17 cellular contexts compared by ENCODE assay signal in genomic region chr11:130369141-130369691, GRCh38. TPM values are rescaled to one million over a fixed set of nuclear protein-coding genes. Genes with fewer than 3 reads are reported as not detected.
DNase-seq lines count a peak whose midpoint lies in the region; ATAC-seq and TF ChIP-seq lines count a peak whose summit lies in the region.
"Had no signal": no experiment of that assay in that cellular context is flagged by ENCODE, and none has a peak within 500 bp of the region (broad histone marks: within the 10 kb centered on the region; RNA-seq: fewer than 3 reads in every experiment).

No MANE protein-coding gene starts in this region.

- DNase-seq in GM03348 (ENCODE audit: low spot score) (peak; percentile 28), WERI-Rb-1 (peak; percentile 62), right cardiac atrium (no peak), putamen (ENCODE audit: low spot score) (peak; percentile 84), LoVo (ENCODE audit: low spot score) (no peak), NCI-H446 (lab: John Stamatoyannopoulos, UW) (no peak)
- DNase-seq: activated CD4-positive, alpha-beta memory T cell treated with anti-CD3 and anti-CD28 coated beads for 36 hours; activated T-cell treated with anti-CD3 and anti-CD28 coated beads, Interleukin-2, amount 50 U/mL, for 72 hours; mesenchymal stem cell; NCI-H2029; NCI-H69; PC-9 had no signal

- H3K4me1 ChIP-seq in right cardiac atrium (ENCODE audit: control insufficient read depth, insufficient read depth, low read length): peaks cover 2% of the 10 kb centered on the region
- H3K4me1 ChIP-seq: BLaER1 treated with 17β-estradiol and CSF1 and Interleukin-3, amounts not matched to agents 10 nM and 100 nM had no signal

- H3K27ac ChIP-seq in WERI-Rb-1 (peak overlapping the region; percentile 22; the same call in 1 of the 2 replicates), right cardiac atrium (ENCODE audit: low read length) (peak overlapping the region; percentile 34)
- H3K27ac ChIP-seq: BLaER1 treated with 17β-estradiol and CSF1 and Interleukin-3, amounts not matched to agents 10 nM and 100 nM; neutrophil; PC-9 had no signal

- no peaks in the 10 kb centered on the region for H3K9me3 ChIP-seq in WERI-Rb-1 (ENCODE audit: severe bottlenecking)
- no peaks in the 10 kb centered on the region for H3K9me3 ChIP-seq in right cardiac atrium (ENCODE audit: control insufficient read depth, low read length)
- H3K9me3 ChIP-seq: BLaER1 treated with 17β-estradiol and CSF1 and Interleukin-3, amounts not matched to agents 10 nM and 100 nM; neutrophil; tibial nerve had no signal

- peak; percentile 77 to 89 for ATAC-seq in right cardiac atrium
- no peak for ATAC-seq in HG03457 (IDR thresholded peaks at IDR 0.05; ENCODE audit: unreplicated experiment)
- ATAC-seq: activated T-cell treated with anti-CD3 and anti-CD28 coated beads, Interleukin-2, amount 50 U/mL, for 72 hours had no signal

- WGBS in right cardiac atrium: 58% methylated on average over 6 of the region's 6 CpGs

- no peaks in the 10 kb centered on the region for H3K36me3 ChIP-seq in WERI-Rb-1
- H3K36me3 ChIP-seq: BLaER1 treated with 17β-estradiol and CSF1 and Interleukin-3, amounts not matched to agents 10 nM and 100 nM; neutrophil; tibial nerve had no signal

- no peaks in the 10 kb centered on the region for H3K27me3 ChIP-seq in WERI-Rb-1 (ENCODE audit: insufficient read depth, low read depth, severe bottlenecking)
- no peaks in the 10 kb centered on the region for H3K27me3 ChIP-seq in right cardiac atrium (ENCODE audit: control insufficient read depth, insufficient read depth)
- H3K27me3 ChIP-seq: BLaER1 treated with 17β-estradiol and CSF1 and Interleukin-3, amounts not matched to agents 10 nM and 100 nM; tibial nerve had no signal

- intact Hi-C loops in right cardiac atrium (cut with DNase I): no loop called here

- TF ChIP-seq CTCF in WERI-Rb-1 (IDR thresholded peaks at IDR 0.05; ENCODE audit: low read depth, low read length): 0 out of 2 replicates have a peak, but pooled peaks have one; percentile 20

- no peak overlapping the region for H3K4me3 ChIP-seq in WERI-Rb-1 (ENCODE audit: low read depth, low read length)
- no peak overlapping the region for H3K4me3 ChIP-seq in right cardiac atrium (ENCODE audit: low read length)
- H3K4me3 ChIP-seq: BLaER1 treated with 17β-estradiol and CSF1 and Interleukin-3, amounts not matched to agents 10 nM and 100 nM; PC-9; tibial nerve had no signal

RNA-seq across cellular contexts. Expression of gene ZBTB44, which starts 54.5 kb away (rescaled TPM):
- 10 to 100 TPM; 42.9 to 47.0 (median 46.2) TPM for total RNA-seq in right cardiac atrium
- polyA plus RNA-seq in right cardiac atrium: 16.2 TPM

RNA-seq across cellular contexts. Expression of gene ADAMTS8, which starts 59.2 kb away (rescaled TPM):
- 10 to 100 TPM in 1 of 4 donors, 1 to 10 TPM in 1, under 1 TPM in 2; 0.45 to 10.1 (median 0.95) TPM for total RNA-seq in right cardiac atrium
- 0.88 TPM for polyA plus RNA-seq in right cardiac atrium
- total RNA-seq: activated CD4-positive, alpha-beta memory T cell treated with anti-CD3 and anti-CD28 coated beads for 36 hours; activated T-cell treated with anti-CD3 and anti-CD28 coated beads, Interleukin-2, amount 50 U/mL, for 72 hours; PC-9 had no signal
- polyA plus RNA-seq: IgD-negative memory B cell had no signal

Comparison
In these comparisons a context has a peak if more than half of its experiments do, and no peak if none do; other contexts are left out.
1. DNase-seq: peak in GM03348 (single experiment), WERI-Rb-1 (single experiment) and putamen (single experiment); none in right cardiac atrium (0 of 3), LoVo (single experiment) and NCI-H446 (0 of 2).